1 cellular context compared by ENCODE assay signal in genomic region chr18:61870151-61870550, GRCh38.
TF ChIP-seq lines count a peak whose summit lies in the region.

No MANE protein-coding gene starts in this region.

TF ChIP-seq in WTC11, 78 proteins besides CTCF, POLR2A, EP300 and RAD21 (continued from another document):
- no peak for TF ChIP-seq PRDM15 (CRISPR knock-in tag; IDR thresholded peaks at IDR 0.05)
- no peak for TF ChIP-seq RORB (CRISPR knock-in tag; IDR thresholded peaks at IDR 0.05)
- TF ChIP-seq TEAD4 (CRISPR knock-in tag; IDR thresholded peaks at IDR 0.05) = no peak
- TF ChIP-seq ZNF219 (CRISPR knock-in tag; IDR thresholded peaks at IDR 0.05; ENCODE audit: borderline replicate concordance) = no peak
- TF ChIP-seq ZNF138 (CRISPR knock-in tag; conservative IDR thresholded peaks at IDR 0.05) = no peak
- TF ChIP-seq ZMAT4 (CRISPR knock-in tag; IDR thresholded peaks at IDR 0.05) = no peak
- no peak for TF ChIP-seq KAT7 (CRISPR knock-in tag; IDR thresholded peaks at IDR 0.05; ENCODE audit: borderline replicate concordance)
- TF ChIP-seq SP1 (CRISPR knock-in tag; conservative IDR thresholded peaks at IDR 0.05) = no peak
- no peak for TF ChIP-seq E2F4 (CRISPR knock-in tag; IDR thresholded peaks at IDR 0.05; ENCODE audit: borderline replicate concordance, low read depth)
- no peak for TF ChIP-seq PRRX2 (CRISPR knock-in tag; IDR thresholded peaks at IDR 0.05)
- TF ChIP-seq ATF3 (CRISPR knock-in tag; conservative IDR thresholded peaks at IDR 0.05) = no peak
- TF ChIP-seq TEAD1 (CRISPR knock-in tag; IDR thresholded peaks at IDR 0.05) = no peak
- no peak for TF ChIP-seq MXD4 (CRISPR knock-in tag; IDR thresholded peaks at IDR 0.05; ENCODE audit: borderline replicate concordance)
TF ChIP-seq in WTC11: peak in this region for 0.
